Comparison of ENCODE assay signal across 1 cellular context in genomic region chr12:2794736-2795289, GRCh38.
A peak's percentile ranks its signal among the peaks of the same experiment; 100 is the strongest.
TF ChIP-seq lines count a peak whose summit lies in the region.

Gene FKBP4, plus strand, starts transcription at chr12:2794970. Its CDS starts 170 bp downstream, at chr12:2795140.

TF ChIP-seq in K562, 482 proteins besides CTCF, POLR2A, EP300 and RAD21 (continued from another document and continues in another):
- no peak for TF ChIP-seq ZNF407 (IDR thresholded peaks at IDR 0.05; ENCODE audit: low read depth)
- TF ChIP-seq, protein P1, sequence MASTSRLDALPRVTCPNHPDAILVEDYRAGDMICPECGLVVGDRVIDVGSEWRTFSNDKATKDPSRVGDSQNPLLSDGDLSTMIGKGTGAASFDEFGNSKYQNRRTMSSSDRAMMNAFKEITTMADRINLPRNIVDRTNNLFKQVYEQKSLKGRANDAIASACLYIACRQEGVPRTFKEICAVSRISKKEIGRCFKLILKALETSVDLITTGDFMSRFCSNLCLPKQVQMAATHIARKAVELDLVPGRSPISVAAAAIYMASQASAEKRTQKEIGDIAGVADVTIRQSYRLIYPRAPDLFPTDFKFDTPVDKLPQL (IDR thresholded peaks at IDR 0.05; ENCODE audit: extremely low read depth, insufficient read length) = no peak
- TF ChIP-seq SP1 (CRISPR knock-in tag; IDR thresholded peaks at IDR 0.05) = no peak
- no peak for TF ChIP-seq ESRRA (IDR thresholded peaks at IDR 0.05; ENCODE audit: borderline replicate concordance, low read depth)
- TF ChIP-seq, protein P2, sequence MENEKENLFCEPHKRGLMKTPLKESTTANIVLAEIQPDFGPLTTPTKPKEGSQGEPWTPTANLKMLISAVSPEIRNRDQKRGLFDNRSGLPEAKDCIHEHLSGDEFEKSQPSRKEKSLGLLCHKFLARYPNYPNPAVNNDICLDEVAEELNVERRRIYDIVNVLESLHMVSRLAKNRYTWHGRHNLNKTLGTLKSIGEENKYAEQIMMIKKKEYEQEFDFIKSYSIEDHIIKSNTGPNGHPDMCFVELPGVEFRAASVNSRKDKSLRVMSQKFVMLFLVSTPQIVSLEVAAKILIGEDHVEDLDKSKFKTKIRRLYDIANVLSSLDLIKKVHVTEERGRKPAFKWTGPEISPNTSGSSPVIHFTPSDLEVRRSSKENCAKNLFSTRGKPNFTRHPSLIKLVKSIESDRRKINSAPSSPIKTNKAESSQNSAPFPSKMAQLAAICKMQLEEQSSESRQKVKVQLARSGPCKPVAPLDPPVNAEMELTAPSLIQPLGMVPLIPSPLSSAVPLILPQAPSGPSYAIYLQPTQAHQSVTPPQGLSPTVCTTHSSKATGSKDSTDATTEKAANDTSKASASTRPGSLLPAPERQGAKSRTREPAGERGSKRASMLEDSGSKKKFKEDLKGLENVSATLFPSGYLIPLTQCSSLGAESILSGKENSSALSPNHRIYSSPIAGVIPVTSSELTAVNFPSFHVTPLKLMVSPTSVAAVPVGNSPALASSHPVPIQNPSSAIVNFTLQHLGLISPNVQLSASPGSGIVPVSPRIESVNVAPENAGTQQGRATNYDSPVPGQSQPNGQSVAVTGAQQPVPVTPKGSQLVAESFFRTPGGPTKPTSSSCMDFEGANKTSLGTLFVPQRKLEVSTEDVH (IDR thresholded peaks at IDR 0.05; ENCODE audit: low read depth, partially characterized antibody) = no peak
- TF ChIP-seq CBX8 (IDR thresholded peaks at IDR 0.05; ENCODE audit: borderline replicate concordance, extremely low read depth, low read depth, low read length, poor library complexity, severe bottlenecking) = no peak
- no peak for TF ChIP-seq ZBTB9 (CRISPR knock-in tag; IDR thresholded peaks at IDR 0.05)
- TF ChIP-seq HNRNPL (IDR thresholded peaks at IDR 0.05; ENCODE audit: low read depth, low read length) = no peak
- no peak for TF ChIP-seq STAT5A (IDR thresholded peaks at IDR 0.05; ENCODE audit: borderline replicate concordance, low read length)
- no peak for TF ChIP-seq PTTG1 (tag; IDR thresholded peaks at IDR 0.05; ENCODE audit: low read depth)
- TF ChIP-seq MAZ (CRISPR knock-in tag; conservative IDR thresholded peaks at IDR 0.05 in 1 of 2, IDR thresholded peaks at IDR 0.05 in 1 of 2) = peak; percentile 83 to 95
- no peak for TF ChIP-seq YY1 (IDR thresholded peaks at IDR 0.05; ENCODE audit: borderline replicate concordance in 1 of 3, control insufficient read depth in 1 of 3, extremely low read depth in 1 of 3, insufficient read depth in 3 of 3, insufficient read length in 1 of 3, insufficient replicate concordance in 2 of 3, low read depth in 1 of 3, low read length in 2 of 3)
- TF ChIP-seq, protein P3, sequence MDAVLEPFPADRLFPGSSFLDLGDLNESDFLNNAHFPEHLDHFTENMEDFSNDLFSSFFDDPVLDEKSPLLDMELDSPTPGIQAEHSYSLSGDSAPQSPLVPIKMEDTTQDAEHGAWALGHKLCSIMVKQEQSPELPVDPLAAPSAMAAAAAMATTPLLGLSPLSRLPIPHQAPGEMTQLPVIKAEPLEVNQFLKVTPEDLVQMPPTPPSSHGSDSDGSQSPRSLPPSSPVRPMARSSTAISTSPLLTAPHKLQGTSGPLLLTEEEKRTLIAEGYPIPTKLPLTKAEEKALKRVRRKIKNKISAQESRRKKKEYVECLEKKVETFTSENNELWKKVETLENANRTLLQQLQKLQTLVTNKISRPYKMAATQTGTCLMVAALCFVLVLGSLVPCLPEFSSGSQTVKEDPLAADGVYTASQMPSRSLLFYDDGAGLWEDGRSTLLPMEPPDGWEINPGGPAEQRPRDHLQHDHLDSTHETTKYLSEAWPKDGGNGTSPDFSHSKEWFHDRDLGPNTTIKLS (IDR thresholded peaks at IDR 0.05; ENCODE audit: borderline replicate concordance, low read depth) = no peak
- TF ChIP-seq MLX (CRISPR knock-in tag; conservative IDR thresholded peaks at IDR 0.05) = no peak
- no peak for TF ChIP-seq ZKSCAN3 (CRISPR knock-in tag; IDR thresholded peaks at IDR 0.05)
- TF ChIP-seq ARID4B (CRISPR knock-in tag; IDR thresholded peaks at IDR 0.05) = peak; percentile 40; the same call in 1 of the 2 replicates
- TF ChIP-seq KAT7 (CRISPR knock-in tag; IDR thresholded peaks at IDR 0.05; ENCODE audit: borderline replicate concordance) = no peak
- TF ChIP-seq ZNF174 (CRISPR knock-in tag; IDR thresholded peaks at IDR 0.05) = no peak
- TF ChIP-seq GTF2A2 (tag; IDR thresholded peaks at IDR 0.05) = no peak
- no peak for TF ChIP-seq SIRT6 (IDR thresholded peaks at IDR 0.05; ENCODE audit: low read depth, low read length)
- no peak for TF ChIP-seq ARNT (IDR thresholded peaks at IDR 0.05)
- TF ChIP-seq, protein P4, sequence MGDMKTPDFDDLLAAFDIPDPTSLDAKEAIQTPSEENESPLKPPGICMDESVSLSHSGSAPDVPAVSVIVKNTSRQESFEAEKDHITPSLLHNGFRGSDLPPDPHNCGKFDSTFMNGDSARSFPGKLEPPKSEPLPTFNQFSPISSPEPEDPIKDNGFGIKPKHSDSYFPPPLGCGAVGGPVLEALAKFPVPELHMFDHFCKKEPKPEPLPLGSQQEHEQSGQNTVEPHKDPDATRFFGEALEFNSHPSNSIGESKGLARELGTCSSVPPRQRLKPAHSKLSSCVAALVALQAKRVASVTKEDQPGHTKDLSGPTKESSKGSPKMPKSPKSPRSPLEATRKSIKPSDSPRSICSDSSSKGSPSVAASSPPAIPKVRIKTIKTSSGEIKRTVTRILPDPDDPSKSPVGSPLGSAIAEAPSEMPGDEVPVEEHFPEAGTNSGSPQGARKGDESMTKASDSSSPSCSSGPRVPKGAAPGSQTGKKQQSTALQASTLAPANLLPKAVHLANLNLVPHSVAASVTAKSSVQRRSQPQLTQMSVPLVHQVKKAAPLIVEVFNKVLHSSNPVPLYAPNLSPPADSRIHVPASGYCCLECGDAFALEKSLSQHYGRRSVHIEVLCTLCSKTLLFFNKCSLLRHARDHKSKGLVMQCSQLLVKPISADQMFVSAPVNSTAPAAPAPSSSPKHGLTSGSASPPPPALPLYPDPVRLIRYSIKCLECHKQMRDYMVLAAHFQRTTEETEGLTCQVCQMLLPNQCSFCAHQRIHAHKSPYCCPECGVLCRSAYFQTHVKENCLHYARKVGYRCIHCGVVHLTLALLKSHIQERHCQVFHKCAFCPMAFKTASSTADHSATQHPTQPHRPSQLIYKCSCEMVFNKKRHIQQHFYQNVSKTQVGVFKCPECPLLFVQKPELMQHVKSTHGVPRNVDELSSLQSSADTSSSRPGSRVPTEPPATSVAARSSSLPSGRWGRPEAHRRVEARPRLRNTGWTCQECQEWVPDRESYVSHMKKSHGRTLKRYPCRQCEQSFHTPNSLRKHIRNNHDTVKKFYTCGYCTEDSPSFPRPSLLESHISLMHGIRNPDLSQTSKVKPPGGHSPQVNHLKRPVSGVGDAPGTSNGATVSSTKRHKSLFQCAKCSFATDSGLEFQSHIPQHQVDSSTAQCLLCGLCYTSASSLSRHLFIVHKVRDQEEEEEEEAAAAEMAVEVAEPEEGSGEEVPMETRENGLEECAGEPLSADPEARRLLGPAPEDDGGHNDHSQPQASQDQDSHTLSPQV (IDR thresholded peaks at IDR 0.05) = peak; percentile 39; the same call in 1 of the 2 replicates
- TF ChIP-seq, protein P5, sequence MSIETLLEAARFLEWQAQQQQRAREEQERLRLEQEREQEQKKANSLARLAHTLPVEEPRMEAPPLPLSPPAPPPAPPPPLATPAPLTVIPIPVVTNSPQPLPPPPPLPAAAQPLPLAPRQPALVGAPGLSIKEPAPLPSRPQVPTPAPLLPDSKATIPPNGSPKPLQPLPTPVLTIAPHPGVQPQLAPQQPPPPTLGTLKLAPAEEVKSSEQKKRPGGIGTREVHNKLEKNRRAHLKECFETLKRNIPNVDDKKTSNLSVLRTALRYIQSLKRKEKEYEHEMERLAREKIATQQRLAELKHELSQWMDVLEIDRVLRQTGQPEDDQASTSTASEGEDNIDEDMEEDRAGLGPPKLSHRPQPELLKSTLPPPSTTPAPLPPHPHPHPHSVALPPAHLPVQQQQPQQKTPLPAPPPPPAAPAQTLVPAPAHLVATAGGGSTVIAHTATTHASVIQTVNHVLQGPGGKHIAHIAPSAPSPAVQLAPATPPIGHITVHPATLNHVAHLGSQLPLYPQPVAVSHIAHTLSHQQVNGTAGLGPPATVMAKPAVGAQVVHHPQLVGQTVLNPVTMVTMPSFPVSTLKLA (conservative IDR thresholded peaks at IDR 0.05) = peak in 1 of 2 experiments; percentile 74; a peak in 2 of 4 replicates
- TF ChIP-seq HDAC1 (IDR thresholded peaks at IDR 0.05) = no peak
- no peak for TF ChIP-seq NFRKB (IDR thresholded peaks at IDR 0.05; ENCODE audit: low read depth)
- TF ChIP-seq KHSRP (IDR thresholded peaks at IDR 0.05) = no peak
